22 cellular contexts compared by ENCODE assay signal in the genomic region with DNA sequence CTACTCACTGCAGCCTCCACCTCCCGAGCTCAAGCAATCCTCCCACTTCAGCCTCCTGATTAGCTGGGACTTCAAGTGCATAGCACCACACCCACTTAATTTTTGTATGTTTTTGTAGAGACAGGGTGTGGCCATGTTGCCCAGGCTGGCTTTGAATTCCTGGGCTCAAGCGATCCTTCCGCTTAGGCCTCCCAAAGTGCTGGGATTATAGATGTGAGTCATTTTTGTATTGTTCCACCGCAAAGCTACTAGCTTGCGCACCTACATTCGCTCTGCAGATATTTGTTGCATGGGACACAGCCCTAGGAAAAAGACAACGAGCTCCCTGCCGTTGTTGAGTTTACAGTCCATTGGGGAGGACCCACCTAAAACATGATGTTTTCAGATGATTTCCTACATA.
"Had no signal": no experiment of that assay in that cellular context is flagged by ENCODE, and none has a peak within 500 bp of the region (broad histone marks: within the 10 kb centered on the region; RNA-seq: fewer than 3 reads in every experiment).

No MANE protein-coding gene starts in this region.

- DNase-seq: cortex of kidney; dorsolateral prefrontal cortex; effector CD8-positive, alpha-beta T cell; glutamatergic neuron; islet precursor cell; mucosa of descending colon; naive thymus-derived CD8-positive, alpha-beta T cell; posterior cingulate gyrus; spleen; stimulated activated CD4-positive, alpha-beta T cell treated with anti-CD3 and anti-CD28 coated beads, Interleukin-15, amount 100 ng/mL, for 24 hours; stimulated activated CD4-positive, alpha-beta T cell treated with anti-CD3 and anti-CD28 coated beads, Interleukin-2, amount 100 ng/mL, for 24 hours; stimulated activated CD4-positive, alpha-beta T cell treated with anti-CD3 and anti-CD28 coated beads, Interleukin-4, amount 100 ng/mL, for 4 hours; stimulated activated naive CD4-positive, alpha-beta T cell; stomach; substantia nigra; transverse colon had no signal

- H3K27ac Mint-ChIP-seq: naive thymus-derived CD8-positive, alpha-beta T cell had no signal

- H3K27me3 ChIP-seq: dorsolateral prefrontal cortex had no signal

- H3K36me3 ChIP-seq: esophagus muscularis mucosa, gastroesophageal sphincter, neutrophil, spleen, stomach, thoracic aorta, transverse colon had no signal

- H3K27ac ChIP-seq: dorsolateral prefrontal cortex, esophagus muscularis mucosa, gastroesophageal sphincter, neutrophil, spleen, stomach, thoracic aorta, transverse colon had no signal

- ATAC-seq: gastroesophageal sphincter; left lobe of liver; mucosa of descending colon; naive thymus-derived CD8-positive, alpha-beta T cell; sciatic nerve had no signal

- H3K4me3 Mint-ChIP-seq: naive thymus-derived CD8-positive, alpha-beta T cell had no signal

- H3K36me3 Mint-ChIP-seq: naive thymus-derived CD8-positive, alpha-beta T cell had no signal

- H3K4me1 ChIP-seq: gastroesophageal sphincter, spleen, stomach, transverse colon had no signal

- H3K4me3 ChIP-seq: dorsolateral prefrontal cortex, esophagus muscularis mucosa, gastroesophageal sphincter, mucosa of descending colon, spleen, stomach, thoracic aorta, transverse colon had no signal

- H3K9me3 ChIP-seq: esophagus muscularis mucosa, gastroesophageal sphincter, mucosa of descending colon, neutrophil, spleen, stomach, thoracic aorta, transverse colon had no signal
